ENCODE assay signal across 9 cellular contexts in genomic region chr12:109888179-109889020, GRCh38. TPM values are rescaled to one million over a fixed set of nuclear protein-coding genes. Genes with fewer than 3 reads are reported as not detected.
DNase-seq lines count a peak whose midpoint lies in the region; ATAC-seq, FAIRE-seq and TF ChIP-seq lines count a peak whose summit lies in the region.
"Had no signal": no experiment of that assay in that cellular context is flagged by ENCODE, and none has a peak within 500 bp of the region (broad histone marks: within the 10 kb centered on the region; RNA-seq: fewer than 3 reads in every experiment).

No MANE protein-coding gene starts in this region.

- no peaks in the 10 kb centered on the region for H3K36me3 Mint-ChIP-seq in type B pancreatic cell

- TF ChIP-seq CTCF in esophagus squamous epithelium (IDR thresholded peaks at IDR 0.05) (peak in 1 of 6 experiments; percentile 32), type B pancreatic cell (conservative IDR thresholded peaks at IDR 0.05) (no peak), D721Med (IDR thresholded peaks at IDR 0.05; ENCODE audit: insufficient read depth, missing control alignments) (no peak)

- no peak for FAIRE-seq in D721Med (lab: Jason Lieb, UNC)

- 30 to 33% methylated on average over 12 of the region's 12 CpGs for WGBS in esophagus squamous epithelium, 2 donors

- H3K27ac Mint-ChIP-seq in type B pancreatic cell: no peak overlapping the region

- peaks cover 6% of the 10 kb centered on the region for H3K4me1 Mint-ChIP-seq in type B pancreatic cell (ENCODE audit: unreplicated experiment)

- no peaks in the 10 kb centered on the region for H3K9me3 Mint-ChIP-seq in type B pancreatic cell

- DNase-seq in activated CD4-positive, alpha-beta T cell treated with anti-CD3 and anti-CD28 coated beads for 48 hours: peak; percentile 42
- no peak for DNase-seq in activated CD4-positive, alpha-beta T cell treated with anti-CD3 and anti-CD28 coated beads, Interleukin-2, amount 50 U/mL, for 1 hour
- peak; percentile 63 to 85 for DNase-seq in SW 1271 (lab: John Stamatoyannopoulos, UW)
- no peak for DNase-seq in esophagus squamous epithelium (lab: John Stamatoyannopoulos, UW)
- DNase-seq in type B pancreatic cell (ENCODE audit: extremely low spot score, unreplicated experiment): no peak
- no peak for DNase-seq in D721Med (ENCODE audit: insufficient read length, low spot score)
- DNase-seq: DND-41 had no signal

- no peaks in the 10 kb centered on the region for H3K36me3 ChIP-seq in esophagus squamous epithelium

- no peak for TF ChIP-seq POLR2A in esophagus squamous epithelium (IDR thresholded peaks at IDR 0.05)

- H3K27me3 ChIP-seq in esophagus squamous epithelium: no peaks in the 10 kb centered on the region

- H3K4me3 ChIP-seq in esophagus squamous epithelium (no peak overlapping the region), skin epidermis (no peak overlapping the region)

- no peaks in the 10 kb centered on the region for H3K9me3 ChIP-seq in esophagus squamous epithelium

- peaks cover 32 to 95% (median 33%) of the 10 kb centered on the region in 3 donors for H3K4me1 ChIP-seq in esophagus squamous epithelium

- no peak for ATAC-seq in HG03045 (IDR thresholded peaks at IDR 0.05; ENCODE audit: unreplicated experiment)

- H3K27ac ChIP-seq in esophagus squamous epithelium (peak overlapping the region; percentile 84 to 98 (median 88)), skin epidermis (peak overlapping the region in 20 of 21 experiments; percentile 63 to 95 (median 83))

- H3K4me3 Mint-ChIP-seq in type B pancreatic cell: no peak overlapping the region

- intact Hi-C loops in esophagus squamous epithelium (cut with DNase I): no loop called here

- peaks cover 9% of the 10 kb centered on the region for H3K27me3 Mint-ChIP-seq in type B pancreatic cell

RNA-seq across cellular contexts. Expression of gene GLTP, which starts 8.1 kb away (rescaled TPM):
- total RNA-seq in esophagus squamous epithelium (100 to 1,000 TPM; 315 to 901 (median 457) TPM), type B pancreatic cell (ENCODE audit: low replicate concordance) (48.7 and 118 TPM in 2 replicates)

RNA-seq across cellular contexts. Expression of gene TCHP, which starts 11.7 kb away (rescaled TPM):
- total RNA-seq in esophagus squamous epithelium (10 to 100 TPM; 15.7 to 31.7 (median 20.0) TPM), type B pancreatic cell (ENCODE audit: low replicate concordance) (21.6 TPM in 2 replicates)

RNA-seq across cellular contexts. Expression of gene TRPV4, which starts 55.2 kb away (rescaled TPM):
- total RNA-seq in esophagus squamous epithelium (1 to 10 TPM; 2.8 to 7.5 (median 4.8) TPM), type B pancreatic cell (ENCODE audit: low replicate concordance) (2.1 and 3.1 TPM in 2 replicates)

Comparison
In these comparisons a context has a peak if more than half of its experiments do, and no peak if none do; other contexts are left out.
1. DNase-seq: peak in activated CD4-positive, alpha-beta T cell treated with anti-CD3 and anti-CD28 coated beads for 48 hours (single experiment) and SW 1271 (2 of 2); none in activated CD4-positive, alpha-beta T cell treated with anti-CD3 and anti-CD28 coated beads, Interleukin-2, amount 50 U/mL, for 1 hour (single experiment), esophagus squamous epithelium (single experiment), type B pancreatic cell (single experiment) and D721Med (single experiment).